ENCODE assay signal across 22 cellular contexts in genomic region chr20:41203660-41204059, GRCh38.
"Had no signal": no experiment of that assay in that cellular context is flagged by ENCODE, and none has a peak within 500 bp of the region (broad histone marks: within the 10 kb centered on the region; RNA-seq: fewer than 3 reads in every experiment).

No MANE protein-coding gene starts in this region.

- H3K36me3 ChIP-seq: ovary had no signal

- H3K9me3 ChIP-seq: ovary, testis had no signal

- H3K4me1 ChIP-seq: spleen, testis had no signal

- H3K27me3 ChIP-seq: gastrocnemius medialis, ovary, spleen, testis, tibial artery had no signal

- DNase-seq: cerebellar nuclear complex; effector CD8-positive, alpha-beta T cell; endodermal cell; foreskin fibroblast; gastrocnemius medialis; occipital lobe; ovary; psoas muscle; right cardiac atrium; spleen; stimulated activated CD4-positive, alpha-beta T cell treated with anti-CD3 and anti-CD28 coated beads, Interleukin-4, amount 100 ng/mL, for 4 hours; stimulated activated naive B cell treated with anti-CD40 and anti-IgM and Interleukin-4, amounts not matched to agents 10 μg/mL and 1 μg/mL and 100 μg/mL, for 72 hours; testis; tibial artery had no signal

- H3K27ac ChIP-seq: epithelial cell of prostate, gastrocnemius medialis, ovary, psoas muscle, skin epidermis, spleen, testis, tibial artery had no signal

- H3K4me1 Mint-ChIP-seq: memory B cell had no signal

- ATAC-seq: esophagus mucosa; gastrocnemius medialis; natural killer cell treated with Interleukin-12 subunit alpha and Interleukin-12 subunit beta and Interleukin-15 and Interleukin-18, amount 100 ng/mL, for 72 hours; psoas muscle; stimulated activated naive B cell treated with anti-CD40 and anti-IgM and Interleukin-4, amounts not matched to agents 10 μg/mL and 1 μg/mL and 100 μg/mL, for 72 hours had no signal

- H3K4me3 Mint-ChIP-seq: endodermal cell; memory B cell; natural killer cell treated with Interleukin-12 subunit alpha and Interleukin-12 subunit beta and Interleukin-15 and Interleukin-18, amount 100 ng/mL, for 72 hours; stimulated activated naive B cell treated with anti-CD40 and anti-IgM and Interleukin-4, amounts not matched to agents 10 μg/mL and 1 μg/mL and 100 μg/mL, for 72 hours; stimulated activated naive CD8-positive, alpha-beta T cell treated with anti-CD3 and anti-CD28 coated beads, Interleukin-15, Interleukin-2, amounts not matched to agents 100 ng/mL and 50 ng/mL, for 24 hours; type B pancreatic cell had no signal

- H3K4me3 ChIP-seq: gastrocnemius medialis, lung, ovary, psoas muscle, skin epidermis, spleen, testis, tibial artery had no signal

- H3K27me3 Mint-ChIP-seq: stimulated activated naive B cell treated with anti-CD40 and anti-IgM and Interleukin-4, amounts not matched to agents 10 μg/mL and 1 μg/mL and 100 μg/mL, for 72 hours; stimulated activated naive CD8-positive, alpha-beta T cell treated with anti-CD3 and anti-CD28 coated beads, Interleukin-15, Interleukin-2, amounts not matched to agents 100 ng/mL and 50 ng/mL, for 24 hours; type B pancreatic cell had no signal

- H3K9me3 Mint-ChIP-seq: natural killer cell treated with Interleukin-12 subunit alpha and Interleukin-12 subunit beta and Interleukin-15 and Interleukin-18, amount 100 ng/mL, for 72 hours had no signal

- H3K27ac Mint-ChIP-seq: endodermal cell; memory B cell; natural killer cell treated with Interleukin-12 subunit alpha and Interleukin-12 subunit beta and Interleukin-15 and Interleukin-18, amount 100 ng/mL, for 72 hours; stimulated activated naive B cell treated with anti-CD40 and anti-IgM and Interleukin-4, amounts not matched to agents 10 μg/mL and 1 μg/mL and 100 μg/mL, for 72 hours; stimulated activated naive CD8-positive, alpha-beta T cell treated with anti-CD3 and anti-CD28 coated beads, Interleukin-15, Interleukin-2, amounts not matched to agents 100 ng/mL and 50 ng/mL, for 24 hours; type B pancreatic cell had no signal
